8 cellular contexts compared by ENCODE assay signal in genomic region chr7:135801045-135801693, GRCh38. TPM values are rescaled to one million over a fixed set of nuclear protein-coding genes. Genes with fewer than 3 reads are reported as not detected.
DNase-seq lines count a peak whose midpoint lies in the region; ATAC-seq and TF ChIP-seq lines count a peak whose summit lies in the region.

No MANE protein-coding gene starts in this region.

- H2AFZ ChIP-seq in DND-41 (ENCODE audit: low read depth, low read length) (peak overlapping the region; percentile 50), hepatocyte (peak overlapping the region; percentile 13)

- no peak overlapping the region for H3K4me3 ChIP-seq in DND-41 (ENCODE audit: low read depth in 1 of 2, low read length in 2 of 2)
- H3K4me3 ChIP-seq in HL-60 (replicated peaks; ENCODE audit: insufficient read depth, low read length), result no peak overlapping the region
- peak overlapping the region; percentile 32 to 58 for H3K4me3 ChIP-seq in ascending aorta
- H3K4me3 ChIP-seq in hepatocyte, result no peak overlapping the region
- peak overlapping the region in 2 of 4 donors; percentile 1 to 18 for H3K4me3 ChIP-seq in gastrocnemius medialis

- H3K79me2 ChIP-seq in DND-41 (ENCODE audit: insufficient read depth, low read length) (no peaks in the 10 kb centered on the region), hepatocyte (no peaks in the 10 kb centered on the region)

- no peak for TF ChIP-seq POLR2A in gastrocnemius medialis (IDR thresholded peaks at IDR 0.05)

- no peaks in the 10 kb centered on the region for H3K9me2 ChIP-seq in hepatocyte (replicated peaks; ENCODE audit: insufficient read depth)

- in situ Hi-C loops in gastrocnemius medialis (cut with MboI; ENCODE audit: low sequenced_read_pairs in 4 of 4), result loop anchor here (5.0 kb wide), 1 partner anchor 206 kb away; no protein-coding TSS in a partner anchor

- ATAC-seq in DND-41 (ENCODE audit: insufficient read depth, low read depth), result peak; percentile 84
- peak; percentile 54 for ATAC-seq in GM19324 (IDR thresholded peaks at IDR 0.05; ENCODE audit: low FRiP score, unreplicated experiment)
- peak; percentile 69 to 87 for ATAC-seq in gastrocnemius medialis

- no peak overlapping the region for H3K9ac ChIP-seq in DND-41 (ENCODE audit: low read depth, low read length)

- H3K4me2 ChIP-seq in DND-41 (ENCODE audit: insufficient read depth, low read length) (peak overlapping the region; percentile 34; the same call in 1 of the 2 replicates), hepatocyte (peak overlapping the region; percentile 44)

- H3K4me1 ChIP-seq in DND-41 (ENCODE audit: insufficient read depth, low read length) (peaks cover 3% of the 10 kb centered on the region; the same call in 1 of the 2 replicates), ascending aorta (peaks cover 3 to 20% of the 10 kb centered on the region in 2 donors), hepatocyte (ENCODE audit: insufficient read depth) (peaks cover 11% of the 10 kb centered on the region), gastrocnemius medialis (peaks cover 0 to 4% of the 10 kb centered on the region in 2 donors)

- no peaks in the 10 kb centered on the region for H4K20me1 ChIP-seq in DND-41 (ENCODE audit: insufficient read depth, low read length)
- no peaks in the 10 kb centered on the region for H4K20me1 ChIP-seq in hepatocyte (ENCODE audit: insufficient read depth, poor library complexity, severe bottlenecking)

- no peak overlapping the region for H3K27ac ChIP-seq in DND-41 (ENCODE audit: low read length)
- no peak overlapping the region for H3K27ac ChIP-seq in HL-60 (replicated peaks)
- H3K27ac ChIP-seq in ascending aorta, result peak overlapping the region; percentile 36 to 54
- H3K27ac ChIP-seq in hepatocyte, result peak overlapping the region; percentile 4
- H3K27ac ChIP-seq in gastrocnemius medialis, result no peak overlapping the region

- DNase-seq in DND-41, result peak; percentile 22
- peak in 1 of 2 experiments; percentile 49 for DNase-seq in HL-60 (ENCODE audit: low read depth in 1 of 2, low spot score in 1 of 2)
- DNase-seq in NCI-H748 treated with DMSO at 0.1 percent for 48 hours (lab: John Stamatoyannopoulos, UW), result peak; percentile 82
- no peak for DNase-seq in ascending aorta (ENCODE audit: low spot score in 2 of 2)
- peak; percentile 83 for DNase-seq in hepatocyte (ENCODE audit: low spot score)
- no peak for DNase-seq in gastrocnemius medialis
- no peak for DNase-seq in GOT3 (lab: John Stamatoyannopoulos, UW)

- intact Hi-C loops in ascending aorta (cut with DNase I), result loop anchor here (1.0 kb wide), 1 partner anchor 208 kb away; no protein-coding TSS in a partner anchor
- intact Hi-C loops in gastrocnemius medialis (cut with DNase I; ENCODE audit: low total_unique reads), result loop anchor here (1.0 kb wide), 1 partner anchor 208 kb away; no protein-coding TSS in a partner anchor

- H3K9me3 ChIP-seq in DND-41 (ENCODE audit: insufficient read depth, low read length, severe bottlenecking), result no peaks in the 10 kb centered on the region
- H3K9me3 ChIP-seq in ascending aorta, result no peaks in the 10 kb centered on the region
- no peaks in the 10 kb centered on the region for H3K9me3 ChIP-seq in hepatocyte (ENCODE audit: low read depth)
- no peaks in the 10 kb centered on the region for H3K9me3 ChIP-seq in gastrocnemius medialis

- WGBS in hepatocyte (ENCODE audit: low lambda C conversion rate, missing lambda C conversion rate), result 35% methylated on average over 15 of the region's 16 CpGs

- TF ChIP-seq CTCF in DND-41 (IDR thresholded peaks at IDR 0.05; ENCODE audit: borderline replicate concordance, extremely low read depth, low read length, poor library complexity, severe bottlenecking) (peak; percentile 91), HL-60 (IDR thresholded peaks at IDR 0.05; ENCODE audit: insufficient read depth, low read length) (peak; percentile 60), ascending aorta (IDR thresholded peaks at IDR 0.05) (peak; percentile 47 to 85 (median 80)), hepatocyte (IDR thresholded peaks at IDR 0.05; ENCODE audit: poor library complexity) (peak; percentile 94), gastrocnemius medialis (IDR thresholded peaks at IDR 0.05 in 4 of 5, conservative IDR thresholded peaks at IDR 0.05 in 1 of 5) (peak; percentile 82 to 87 (median 85))

- H3K27me3 ChIP-seq in DND-41 (ENCODE audit: insufficient read depth, low read length, poor library complexity) (no peaks in the 10 kb centered on the region), HL-60 (ENCODE audit: insufficient read depth, poor library complexity, severe bottlenecking) (no peaks in the 10 kb centered on the region), ascending aorta (no peaks in the 10 kb centered on the region), hepatocyte (no peaks in the 10 kb centered on the region), gastrocnemius medialis (no peaks in the 10 kb centered on the region)

- H3K36me3 ChIP-seq in DND-41 (ENCODE audit: insufficient read depth, low read length) (no peaks in the 10 kb centered on the region), ascending aorta (no peaks in the 10 kb centered on the region), hepatocyte (replicated peaks; ENCODE audit: insufficient read depth, low read depth) (no peaks in the 10 kb centered on the region), gastrocnemius medialis (no peaks in the 10 kb centered on the region)

RNA-seq across cellular contexts. Expression of gene FAM180A, which starts 52.6 kb away (rescaled TPM):
- 121 TPM for total RNA-seq in ascending aorta
- not detected in 2 replicates for total RNA-seq in hepatocyte
- not detected in 2 replicates for polyA plus RNA-seq in hepatocyte
- 1 to 10 TPM in 2 of 4 donors, under 1 TPM in 1, not detected in 1; 0.65 to 1.9 (median 1.4) TPM for total RNA-seq in gastrocnemius medialis

Comparison
In these comparisons a context has a peak if more than half of its experiments do, and no peak if none do; other contexts are left out.
1. DNase-seq: peak in DND-41 (single experiment), NCI-H748 treated with DMSO at 0.1 percent for 48 hours (single experiment) and hepatocyte (single experiment); none in ascending aorta (0 of 2), gastrocnemius medialis (0 of 2) and GOT3 (single experiment).
2. H3K27ac ChIP-seq: peak in ascending aorta (2 of 2) and hepatocyte (single experiment); none in DND-41 (single experiment), HL-60 (single experiment) and gastrocnemius medialis (0 of 4).
3. H3K4me3 ChIP-seq: peak in ascending aorta (2 of 2); none in DND-41 (0 of 2), HL-60 (single experiment) and hepatocyte (single experiment).
4. RNA of gene FAM180A, which starts 52.6 kb away (total RNA-seq): 121 TPM in ascending aorta (single experiment); 0.65 to 1.9 TPM in gastrocnemius medialis and not detected in hepatocyte; every median in the first group is over 10 times any median in the second.
5. Peak in every context shown above with its lines, with median percentiles within 50 percentile points of each other: ATAC-seq and CTCF ChIP-seq.